Comparison of ENCODE assay signal across 22 cellular contexts in the genomic region with DNA sequence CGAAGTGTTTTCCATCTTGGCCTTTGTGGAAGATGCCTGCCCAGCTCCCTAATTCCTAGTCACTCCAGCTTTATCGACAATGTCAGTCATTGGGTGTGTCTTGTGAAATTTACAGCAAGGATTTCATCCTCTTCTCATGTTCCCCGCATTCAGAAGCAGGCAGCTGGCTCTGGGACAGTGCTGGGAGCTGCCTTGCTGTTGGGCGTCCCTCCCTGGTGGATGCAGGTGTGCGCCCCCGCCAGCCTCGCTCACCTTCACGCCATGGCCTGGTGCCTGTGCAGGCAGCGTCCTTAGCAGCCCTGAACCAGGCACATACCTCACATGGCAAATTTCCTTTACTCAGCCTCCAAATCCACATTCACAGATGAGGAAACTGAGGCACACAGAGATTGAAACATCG. TPM values are rescaled to one million over a fixed set of nuclear protein-coding genes. Genes with fewer than 3 reads are reported as not detected.
A peak's percentile ranks its signal among the peaks of the same experiment; 100 is the strongest.
DNase-seq lines count a peak whose midpoint lies in the region; TF ChIP-seq lines count a peak whose summit lies in the region.
"Had no signal": no experiment of that assay in that cellular context is flagged by ENCODE, and none has a peak within 500 bp of the region (broad histone marks: within the 10 kb centered on the region; RNA-seq: fewer than 3 reads in every experiment).

No MANE protein-coding gene starts in this region.

- intact Hi-C loops in PC-9 (cut with micrococcal nuclease; ENCODE audit: unreplicated experiment): no loop called here
- intact Hi-C loops in transverse colon (cut with DNase I; ENCODE audit: low total_unique reads): no loop called here

- H3K9me3 ChIP-seq in PC-9 (ENCODE audit: insufficient read depth, low read depth) (no peaks in the 10 kb centered on the region), transverse colon (no peaks in the 10 kb centered on the region), SK-N-SH (no peaks in the 10 kb centered on the region)
- H3K9me3 ChIP-seq: tibial artery had no signal

- CTCF ChIA-PET in PC-9 (lab: Charles Lee): no interaction called here
- CTCF ChIA-PET in SK-N-SH (lab: Yijun Ruan, JAX): interaction anchor here (0.8 to 4.8 kb wide), 6 partner anchors 17 to 180 kb away, joined by 3 to 39 read pairs (median 6); no protein-coding TSS in a partner anchor

- no TSS peak for BruUV-seq in PC-9 (replicated peaks; lab: Mats Ljungman, UMichigan)

- 0 out of 2 replicates have a peak, but pooled peaks cover 9% of the 10 kb centered on the region for H3K79me2 ChIP-seq in PC-9 (ENCODE audit: low read depth)
- peaks cover 52% of the 10 kb centered on the region for H3K79me2 ChIP-seq in SK-N-SH (ENCODE audit: insufficient read depth)

- no peaks in the 10 kb centered on the region; the same call in 1 of the 2 replicates for H3F3A ChIP-seq in PC-9 (ENCODE audit: insufficient read depth, low read depth)
- no peaks in the 10 kb centered on the region for H3F3A ChIP-seq in SK-N-SH (replicated peaks; ENCODE audit: insufficient read depth)

- H3K27ac ChIP-seq in PC-9: no peak overlapping the region
- no peak overlapping the region for H3K27ac ChIP-seq in transverse colon
- H3K27ac ChIP-seq in SK-N-SH (ENCODE audit: low read depth in 2 of 2, low read length in 1 of 2): peak overlapping the region in 1 of 2 experiments; percentile 99; a peak in 2 of 4 replicates
- H3K27ac ChIP-seq: brain microvascular endothelial cell, tibial artery had no signal

- TF ChIP-seq RAD21 in SK-N-SH (IDR thresholded peaks at IDR 0.05; ENCODE audit: low read length): no peak

- H3K4me1 ChIP-seq in PC-9 (replicated peaks; ENCODE audit: insufficient read depth) (peaks cover 23% of the 10 kb centered on the region), transverse colon (peaks cover 0 to 13% (median 2%) of the 10 kb centered on the region in 4 donors), SK-N-SH (ENCODE audit: control insufficient read depth in 1 of 2, insufficient read depth in 2 of 2, low read depth in 1 of 2, low read length in 1 of 2) (peaks cover 0 to 72% of the 10 kb centered on the region in 2 experiments; a peak in 2 of 4 replicates)

- POLR2A ChIA-PET in PC-9 (lab: Charles Lee; ENCODE audit: unreplicated experiment) (no interaction called here), SK-N-SH (lab: Yijun Ruan, JAX) (interaction anchor here (1.0 to 1.4 kb wide), 3 partner anchors 10 to 17 kb away, joined by 3 to 6 read pairs (median 4); no protein-coding TSS in a partner anchor)

- TF ChIP-seq EP300 in transverse colon (IDR thresholded peaks at IDR 0.05; ENCODE audit: low read depth) (no peak), SK-N-SH (IDR thresholded peaks at IDR 0.05; ENCODE audit: borderline replicate concordance in 1 of 2, low read depth in 1 of 2, low read length in 1 of 2) (no peak)

- H3K9me3 Mint-ChIP-seq in chondrocyte (ENCODE audit: low read depth) (peaks cover 4% of the 10 kb centered on the region), mesothelial cell of epicardium (peaks cover 19% of the 10 kb centered on the region)
- H3K9me3 Mint-ChIP-seq: activated T-helper 17 cell treated with anti-CD3 and anti-CD28 coated beads, Interleukin-2, amount 50 U/mL, for 72 hours; T-cell had no signal

- H3K4me3 ChIP-seq in PC-9 (no peak overlapping the region), transverse colon (no peak overlapping the region), SK-N-SH (ENCODE audit: low read depth in 2 of 2, low read length in 1 of 2) (no peak overlapping the region)
- H3K4me3 ChIP-seq: tibial artery had no signal

- H3K36me3 ChIP-seq in PC-9 (ENCODE audit: low read depth) (0 out of 2 replicates have a peak, but pooled peaks cover 10% of the 10 kb centered on the region), transverse colon (peaks cover 0 to 3% (median 0%) of the 10 kb centered on the region in 4 donors), SK-N-SH (replicated peaks in 1 of 2; ENCODE audit: control insufficient read depth in 1 of 2, insufficient read depth in 2 of 2, low read length in 1 of 2) (peaks cover 10 to 19% of the 10 kb centered on the region in 2 experiments)

- H3K9ac ChIP-seq in SK-N-SH: no peak overlapping the region

- peaks cover 7% of the 10 kb centered on the region for H4K20me1 ChIP-seq in PC-9 (ENCODE audit: insufficient read depth)
- peaks cover 66% of the 10 kb centered on the region for H4K20me1 ChIP-seq in SK-N-SH (ENCODE audit: insufficient read depth)

- no peaks in the 10 kb centered on the region for H3K27me3 ChIP-seq in PC-9 (ENCODE audit: insufficient read depth, low read depth)
- no peaks in the 10 kb centered on the region for H3K27me3 ChIP-seq in transverse colon
- H3K27me3 ChIP-seq in SK-N-SH (ENCODE audit: insufficient read depth): no peaks in the 10 kb centered on the region
- H3K27me3 ChIP-seq: brain microvascular endothelial cell, heart right ventricle, tibial artery had no signal

- no peaks in the 10 kb centered on the region for H3K9me2 ChIP-seq in PC-9 (ENCODE audit: insufficient read depth)
- no peaks in the 10 kb centered on the region for H3K9me2 ChIP-seq in SK-N-SH

- TF ChIP-seq POLR2A in transverse colon (IDR thresholded peaks at IDR 0.05): no peak

- H3K4me3 Mint-ChIP-seq in chondrocyte (ENCODE audit: unreplicated experiment) (no peak overlapping the region), mesothelial cell of epicardium (no peak overlapping the region)
- H3K4me3 Mint-ChIP-seq: activated CD8-positive, alpha-beta memory T cell treated with anti-CD3 and anti-CD28 coated beads, Interleukin-2, amount 10 ng/mL, durations not matched to agents 7 days and 5 days; activated T-helper 17 cell treated with anti-CD3 and anti-CD28 coated beads, Interleukin-2, amount 50 U/mL, for 72 hours; immature natural killer cell; naive thymus-derived CD8-positive, alpha-beta T cell; T-cell had no signal

- DNase-seq in PC-9 (no peak), chondrocyte (ENCODE audit: low spot score) (peak; percentile 80), mesothelial cell of epicardium (ENCODE audit: low spot score in 2 of 2, unreplicated experiment in 2 of 2) (no peak), transverse colon (peak; percentile 2), NCI-H748 (lab: John Stamatoyannopoulos, UW; ENCODE audit: unreplicated experiment) (no peak), SK-N-SH (no peak), cortex of kidney (lab: John Stamatoyannopoulos, UW) (no peak)
- DNase-seq: activated CD4-positive, alpha-beta T cell treated with anti-CD3 and anti-CD28 coated beads for 4 hours; activated CD8-positive, alpha-beta memory T cell treated with anti-CD3 and anti-CD28 coated beads, Interleukin-2, amount 10 ng/mL, durations not matched to agents 7 days and 5 days; DND-41; heart right ventricle; immature natural killer cell; naive thymus-derived CD8-positive, alpha-beta T cell; NCI-H1417 treated with DMSO at 0.1 percent for 48 hours; NCI-H510A treated with DMSO at 0.1 percent for 48 hours; SHP77; stimulated activated CD4-positive, alpha-beta T cell treated with anti-CD3 and anti-CD28 coated beads, Interleukin-2, amount 100 ng/mL, for 48 hours; stimulated activated naive CD8-positive, alpha-beta T cell treated with anti-CD3 and anti-CD28 coated beads, Interleukin-15, Interleukin-2, amounts not matched to agents 100 U/mL and 50 U/mL, for 24 hours; T-cell had no signal

- no peak overlapping the region for H2AFZ ChIP-seq in PC-9
- H2AFZ ChIP-seq in SK-N-SH (ENCODE audit: low read depth): no peak overlapping the region

- peaks cover 19% of the 10 kb centered on the region for H3K36me3 Mint-ChIP-seq in chondrocyte (ENCODE audit: low read depth)
- H3K36me3 Mint-ChIP-seq in mesothelial cell of epicardium: peaks cover 28% of the 10 kb centered on the region

- H3K4me2 ChIP-seq in PC-9: peak overlapping the region; percentile 51; the same call in 1 of the 2 replicates
- no peak overlapping the region for H3K4me2 ChIP-seq in SK-N-SH

- peaks cover 35% of the 10 kb centered on the region for H3K4me1 Mint-ChIP-seq in chondrocyte (ENCODE audit: low read depth)
- H3K4me1 Mint-ChIP-seq in mesothelial cell of epicardium: peaks cover 41% of the 10 kb centered on the region
- H3K4me1 Mint-ChIP-seq: activated CD8-positive, alpha-beta memory T cell treated with anti-CD3 and anti-CD28 coated beads, Interleukin-2, amount 10 ng/mL, durations not matched to agents 7 days and 5 days had no signal

- H3K27me3 Mint-ChIP-seq in chondrocyte (ENCODE audit: low read depth) (no peaks in the 10 kb centered on the region), mesothelial cell of epicardium (ENCODE audit: low read depth) (no peaks in the 10 kb centered on the region)
- H3K27me3 Mint-ChIP-seq: activated CD8-positive, alpha-beta memory T cell treated with anti-CD3 and anti-CD28 coated beads, Interleukin-2, amount 10 ng/mL, durations not matched to agents 7 days and 5 days; activated T-helper 17 cell treated with anti-CD3 and anti-CD28 coated beads, Interleukin-2, amount 50 U/mL, for 72 hours; naive thymus-derived CD8-positive, alpha-beta T cell; T-cell had no signal

- TF ChIP-seq CTCF in PC-9 (conservative IDR thresholded peaks at IDR 0.05) (no peak), chondrocyte (IDR thresholded peaks at IDR 0.05) (no peak), mesothelial cell of epicardium (IDR thresholded peaks at IDR 0.05; ENCODE audit: unreplicated experiment) (no peak), transverse colon (IDR thresholded peaks at IDR 0.05) (no peak), SK-N-SH (IDR thresholded peaks at IDR 0.05) (no peak)

- in situ Hi-C loops in transverse colon (cut with MboI; ENCODE audit: low pct_ligation_motif_present in 1 of 4, low pct_unique_long_range_greater_than_20kb in 1 of 4, low sequenced_read_pairs in 3 of 4): no loop called here

- H3K27ac Mint-ChIP-seq in chondrocyte (ENCODE audit: unreplicated experiment) (no peak overlapping the region), mesothelial cell of epicardium (peak overlapping the region; percentile 87)
- H3K27ac Mint-ChIP-seq: activated CD8-positive, alpha-beta memory T cell treated with anti-CD3 and anti-CD28 coated beads, Interleukin-2, amount 10 ng/mL, durations not matched to agents 7 days and 5 days; activated T-helper 17 cell treated with anti-CD3 and anti-CD28 coated beads, Interleukin-2, amount 50 U/mL, for 72 hours; immature natural killer cell; naive thymus-derived CD8-positive, alpha-beta T cell; T-cell had no signal

- 80 to 92% methylated on average over 1 to 10 of the region's 10 CpGs for WGBS in transverse colon (ENCODE audit: low coverage in 1 of 2), 2 donors
- 95% methylated on average over 10 of the region's 10 CpGs for WGBS in SK-N-SH (ENCODE audit: low lambda C conversion rate)

RNA-seq across cellular contexts. Expression of a gene that starts 39.7 kb away (rescaled TPM):
- 84.2 and 107 TPM in 2 replicates for total RNA-seq in PC-9 (2021)
- total RNA-seq in chondrocyte: 52.8 to 76.0 TPM (median 54.3 TPM) in 3 replicates
- total RNA-seq in mesothelial cell of epicardium: 51.6 to 53.6 TPM (median 52.6 TPM) in 3 replicates
- 100 to 1,000 TPM in 1 of 4 donors, 10 to 100 TPM in 3; 24.3 to 164 (median 49.1) TPM for total RNA-seq in transverse colon
- 61.4 and 76.7 TPM in 2 replicates for polyA plus RNA-seq in SK-N-SH (2012; rRNA removed)
- polyA plus RNA-seq in SK-N-SH (2012; cell fraction: cytosol; rRNA removed): 84.0 and 86.0 TPM in 2 replicates
- 70.1 and 82.8 TPM in 2 replicates for polyA plus RNA-seq in SK-N-SH (2012; cell fraction: nucleus; rRNA removed)

RNA-seq across cellular contexts. Expression of a gene that starts 54.4 kb away (rescaled TPM):
- total RNA-seq in PC-9 (2021) (33.0 and 34.7 TPM in 2 replicates), chondrocyte (17.0 to 24.9 TPM (median 19.5 TPM) in 3 replicates), mesothelial cell of epicardium (34.8 to 43.3 TPM (median 40.2 TPM) in 3 replicates), transverse colon (10 to 100 TPM; 18.7 to 28.4 (median 20.2) TPM)
- 11.0 and 13.0 TPM in 2 replicates for polyA plus RNA-seq in SK-N-SH (2012; rRNA removed)
- polyA plus RNA-seq in SK-N-SH (2012; cell fraction: cytosol; rRNA removed): 7.2 and 7.4 TPM in 2 replicates
- polyA plus RNA-seq in SK-N-SH (2012; cell fraction: nucleus; rRNA removed): 58.3 and 68.7 TPM in 2 replicates

Comparison
In these comparisons a context has a peak if more than half of its experiments do, and no peak if none do; other contexts are left out.
1. DNase-seq: peak in chondrocyte (single experiment) and transverse colon (single experiment); none in PC-9 (0 of 2), mesothelial cell of epicardium (0 of 2), NCI-H748 (single experiment), SK-N-SH (single experiment) and cortex of kidney (single experiment).